15 cellular contexts compared by ENCODE assay signal in the genomic region with DNA sequence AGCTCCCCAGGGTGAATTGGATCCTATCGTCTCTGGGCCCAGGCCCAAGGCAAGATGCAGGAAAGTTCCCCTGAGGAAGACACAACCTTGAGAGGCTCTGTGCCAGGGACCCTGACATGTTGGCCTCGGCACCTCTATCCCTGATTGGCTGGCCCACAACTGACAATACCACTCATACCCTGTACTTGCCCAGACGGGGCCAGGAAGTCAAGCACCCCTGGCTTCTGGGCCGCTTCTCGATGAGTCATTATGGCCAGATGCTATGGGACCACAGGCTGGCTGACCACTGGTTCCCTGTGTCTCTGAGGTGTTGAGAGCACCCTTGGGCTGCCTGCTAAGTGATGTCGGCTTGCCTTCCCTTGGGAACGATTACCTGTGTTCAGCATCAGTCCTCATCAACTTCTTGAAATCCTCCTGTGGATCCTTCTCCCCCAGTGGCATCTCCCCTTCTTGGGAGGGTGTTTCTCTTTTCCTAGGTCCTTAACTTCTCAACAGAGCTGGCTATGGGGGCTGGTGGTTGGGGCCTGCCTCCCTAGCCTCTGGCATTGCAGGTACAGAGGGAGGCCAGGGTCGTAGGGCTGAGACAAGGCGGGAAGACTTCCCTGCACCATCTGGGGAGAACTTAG. TPM values are rescaled to one million over a fixed set of nuclear protein-coding genes. Genes with fewer than 3 reads are reported as not detected.
A peak's percentile ranks its signal among the peaks of the same experiment; 100 is the strongest.
DNase-seq lines count a peak whose midpoint lies in the region; TF ChIP-seq lines count a peak whose summit lies in the region.
"Had no signal": no experiment of that assay in that cellular context is flagged by ENCODE, and none has a peak within 500 bp of the region (broad histone marks: within the 10 kb centered on the region; RNA-seq: fewer than 3 reads in every experiment).

No MANE protein-coding gene starts in this region.

- H3K36me3 ChIP-seq in vagina (no peaks in the 10 kb centered on the region), mesenchymal stem cell (ENCODE audit: control insufficient read depth in 1 of 2, insufficient read depth in 2 of 2, low read depth in 1 of 2, low read length in 2 of 2) (no peaks in the 10 kb centered on the region), H7 (replicated peaks; ENCODE audit: control insufficient read depth, insufficient read depth, low read length) (no peaks in the 10 kb centered on the region)

- TF ChIP-seq CTCF in fibroblast of mammary gland (conservative IDR thresholded peaks at IDR 0.05; ENCODE audit: control insufficient read depth, insufficient read depth, low read depth, low read length): no peak
- no peak for TF ChIP-seq CTCF in vagina (IDR thresholded peaks at IDR 0.05)

- H3K4ac ChIP-seq in mesenchymal stem cell (ENCODE audit: low read depth in 1 of 2, low read length in 2 of 2): no peak overlapping the region

- no peak overlapping the region for H3K4me2 ChIP-seq in mesenchymal stem cell (ENCODE audit: low read length, poor library complexity, severe bottlenecking)

- H3K14ac ChIP-seq in mesenchymal stem cell (ENCODE audit: low read length in 2 of 2): no peak overlapping the region

- no peak overlapping the region for H2BK12ac ChIP-seq in mesenchymal stem cell (ENCODE audit: low read length in 2 of 2)

- H2AK5ac ChIP-seq in mesenchymal stem cell (ENCODE audit: low read length, severe bottlenecking): no peak overlapping the region

- H3K4me3 ChIP-seq in fibroblast of mammary gland (ENCODE audit: control insufficient read depth, low read depth, low read length) (no peak overlapping the region), vagina (no peak overlapping the region), mesenchymal stem cell (ENCODE audit: insufficient read depth in 1 of 2, low read depth in 1 of 2, low read length in 2 of 2) (no peak overlapping the region), H7 (ENCODE audit: insufficient read depth, low read depth, low read length) (no peak overlapping the region)

- no peak overlapping the region for H2BK120ac ChIP-seq in mesenchymal stem cell (ENCODE audit: low read depth, low read length)

- H2BK15ac ChIP-seq in mesenchymal stem cell (ENCODE audit: low read depth, poor library complexity, severe bottlenecking): no peak overlapping the region

- H3K9me3 ChIP-seq in vagina: no peaks in the 10 kb centered on the region
- H3K9me3 ChIP-seq in mesenchymal stem cell (ENCODE audit: control insufficient read depth, low read length): no peaks in the 10 kb centered on the region

- H2BK5ac ChIP-seq in mesenchymal stem cell (ENCODE audit: low read depth, low read length, poor library complexity, severe bottlenecking): no peak overlapping the region

- no peak overlapping the region for H4K8ac ChIP-seq in mesenchymal stem cell (ENCODE audit: low read length)

- no peak for TF ChIP-seq POLR2A in vagina (IDR thresholded peaks at IDR 0.05)

- no peak overlapping the region for H3K9ac ChIP-seq in mesenchymal stem cell (ENCODE audit: low read length)

- H3K23ac ChIP-seq in mesenchymal stem cell (ENCODE audit: low read length in 2 of 2): no peak overlapping the region

- H4K91ac ChIP-seq in mesenchymal stem cell (ENCODE audit: low read length): no peak overlapping the region

- no peak overlapping the region for H2AFZ ChIP-seq in mesenchymal stem cell (ENCODE audit: low read depth, low read length)

- H3K79me1 ChIP-seq in mesenchymal stem cell (replicated peaks; ENCODE audit: low read length, poor library complexity, severe bottlenecking): no peaks in the 10 kb centered on the region

- no peaks in the 10 kb centered on the region for H3K27me3 ChIP-seq in vagina
- peaks cover 0 to 59% of the 10 kb centered on the region in 2 experiments for H3K27me3 ChIP-seq in mesenchymal stem cell (ENCODE audit: control insufficient read depth in 1 of 2, insufficient read depth in 1 of 2, low read length in 2 of 2)
- no peaks in the 10 kb centered on the region; the same call in 1 of the 2 replicates for H3K27me3 ChIP-seq in H7 (ENCODE audit: control insufficient read depth, insufficient read depth, low read length)

- peak; percentile 34 for DNase-seq in EL
- peak; percentile 70 for DNase-seq in M059J (ENCODE audit: low read depth)
- DNase-seq in fibroblast of mammary gland (ENCODE audit: low read depth): peak; percentile 23
- DNase-seq in vagina (ENCODE audit: extremely low spot score in 2 of 2): peak; percentile 79 to 82
- DNase-seq in mesenchymal stem cell: no peak
- DNase-seq in H7: no peak
- DNase-seq in NCI-H2081 treated with DMSO at 0.1 percent for 48 hours (lab: John Stamatoyannopoulos, UW): no peak
- DNase-seq: C1 segment of cervical spinal cord; Calu3; CD4-positive, alpha-beta T cell; DMS 273 treated with DMSO at 0.1 percent for 48 hours; GDM1; HCEC 1CT; HFFc6 had no signal

- no peak overlapping the region for H3K27ac ChIP-seq in vagina
- H3K27ac ChIP-seq in mesenchymal stem cell (ENCODE audit: low read length, poor library complexity, severe bottlenecking): no peak overlapping the region

- WGBS in mesenchymal stem cell: 81% methylated on average over 5 of the region's 9 CpGs

- intact Hi-C loops in vagina (cut with DNase I): no loop called here

- H3K4me1 ChIP-seq in vagina: no peaks in the 10 kb centered on the region
- no peaks in the 10 kb centered on the region for H3K4me1 ChIP-seq in mesenchymal stem cell (ENCODE audit: control insufficient read depth, insufficient read depth, low read depth, low read length)

- no peak overlapping the region for H3K18ac ChIP-seq in mesenchymal stem cell (ENCODE audit: low read depth in 1 of 2, low read length in 2 of 2)

RNA-seq across cellular contexts. Expression of a gene that starts 54.5 kb away (rescaled TPM):
- total RNA-seq in M059J (2014; rRNA removed; shearing (Covaris generic)): 2.5 and 4.6 TPM in 2 replicates
- 3.2 TPM for total RNA-seq in vagina
- 3.4 TPM for polyA plus RNA-seq in mesenchymal stem cell (2013, experiment 1 of 2)
- polyA plus RNA-seq in mesenchymal stem cell (2013, experiment 2 of 2): 3.3 TPM
- 0.31 and 1.1 TPM in 2 replicates for total RNA-seq in H7 (2014; rRNA removed; shearing (Covaris generic))
- total RNA-seq: HepG2 had no signal
- polyA plus RNA-seq: HepG2 had no signal

Comparison
In these comparisons a context has a peak if more than half of its experiments do, and no peak if none do; other contexts are left out.
1. DNase-seq: peak in EL (single experiment), M059J (single experiment), fibroblast of mammary gland (single experiment) and vagina (2 of 2); none in mesenchymal stem cell (single experiment), H7 (single experiment) and NCI-H2081 treated with DMSO at 0.1 percent for 48 hours (single experiment).